ENCODE assay signal across 12 cellular contexts in genomic region chr1:112646225-112646624, GRCh38.
"Had no signal": no experiment of that assay in that cellular context is flagged by ENCODE, and none has a peak within 500 bp of the region (broad histone marks: within the 10 kb centered on the region; RNA-seq: fewer than 3 reads in every experiment).

No MANE protein-coding gene starts in this region.

- H3K4me1 Mint-ChIP-seq: brain had no signal

- H3K4me1 ChIP-seq: testis had no signal

- H3K27me3 ChIP-seq: ovary, testis, upper lobe of right lung had no signal

- H3K27ac ChIP-seq: ovary, testis, upper lobe of right lung had no signal

- H3K27me3 Mint-ChIP-seq: activated CD8-positive, alpha-beta memory T cell treated with anti-CD3 and anti-CD28 coated beads, Interleukin-2, amount 10 ng/mL, durations not matched to agents 7 days and 5 days; brain; stimulated activated naive CD8-positive, alpha-beta T cell treated with anti-CD3 and anti-CD28 coated beads, Interleukin-15, amount 100 ng/mL, for 72 hours had no signal

- H3K4me3 Mint-ChIP-seq: activated CD8-positive, alpha-beta memory T cell treated with anti-CD3 and anti-CD28 coated beads, Interleukin-2, amount 10 ng/mL, durations not matched to agents 7 days and 5 days; brain; T-helper 1 cell treated with Interleukin-12 subunit alpha and Interleukin-12 subunit beta and Interleukin-4 antibody, amounts not matched to agents 30 μg/mL and 1 μg/mL, for 36 hours had no signal

- H3K9me3 ChIP-seq: ovary, testis, upper lobe of right lung had no signal

- H3K36me3 ChIP-seq: ovary had no signal

- H3K4me3 ChIP-seq: ovary, testis, upper lobe of right lung had no signal

- H3K9me3 Mint-ChIP-seq: stimulated activated naive CD8-positive, alpha-beta T cell treated with anti-CD3 and anti-CD28 coated beads, Interleukin-15, amount 100 ng/mL, for 72 hours; T-helper 1 cell treated with Interleukin-12 subunit alpha and Interleukin-12 subunit beta and Interleukin-4 antibody, amounts not matched to agents 30 μg/mL and 1 μg/mL, for 36 hours had no signal

- DNase-seq: activated CD8-positive, alpha-beta memory T cell treated with anti-CD3 and anti-CD28 coated beads, Interleukin-2, amount 10 ng/mL, durations not matched to agents 7 days and 5 days; activated naive CD4-positive, alpha-beta T cell treated with Interleukin-2 at 50 U/mL for 16 hours; amniotic stem cell; foreskin melanocyte; head of caudate nucleus; ovary; stimulated activated CD4-positive, alpha-beta T cell treated with anti-CD3 and anti-CD28 coated beads, Interleukin-2, amount 100 ng/mL, for 48 hours; stimulated activated naive CD8-positive, alpha-beta T cell treated with anti-CD3 and anti-CD28 coated beads, Interleukin-15, amount 100 ng/mL, for 72 hours; testis; upper lobe of right lung had no signal

- H3K27ac Mint-ChIP-seq: activated CD8-positive, alpha-beta memory T cell treated with anti-CD3 and anti-CD28 coated beads, Interleukin-2, amount 10 ng/mL, durations not matched to agents 7 days and 5 days; brain had no signal

- ATAC-seq: activated CD8-positive, alpha-beta memory T cell treated with anti-CD3 and anti-CD28 coated beads, Interleukin-2, amount 10 ng/mL, durations not matched to agents 7 days and 5 days; stimulated activated naive CD8-positive, alpha-beta T cell treated with anti-CD3 and anti-CD28 coated beads, Interleukin-15, amount 100 ng/mL, for 72 hours; upper lobe of right lung had no signal
